ENCODE assay signal across 19 cellular contexts in genomic region chr1:176136891-176137290, GRCh38.
"Had no signal": no experiment of that assay in that cellular context is flagged by ENCODE, and none has a peak within 500 bp of the region (broad histone marks: within the 10 kb centered on the region; RNA-seq: fewer than 3 reads in every experiment).

No MANE protein-coding gene starts in this region.

- H3K27ac Mint-ChIP-seq: endodermal cell, nephron, type B pancreatic cell had no signal

- H3K4me3 Mint-ChIP-seq: endodermal cell, nephron, type B pancreatic cell had no signal

- H3K27me3 ChIP-seq: heart left ventricle, right atrium auricular region, suprapubic skin, thyroid gland had no signal

- H3K4me1 ChIP-seq: right atrium auricular region, suprapubic skin had no signal

- ATAC-seq: heart left ventricle; left lobe of liver; mucosa of descending colon; stimulated activated naive CD8-positive, alpha-beta T cell treated with anti-CD3 and anti-CD28 coated beads, Interleukin-15, Interleukin-2, amounts not matched to agents 100 U/mL and 50 U/mL, for 24 hours had no signal

- H3K4me1 Mint-ChIP-seq: nephron had no signal

- DNase-seq: effector CD4-positive, alpha-beta T cell; endodermal cell; erythroblast; heart left ventricle; hippocampal formation; mammary epithelial cell; mucosa of descending colon; small intestine; stimulated activated CD4-positive, alpha-beta T cell treated with anti-CD3 and anti-CD28 coated beads, Interleukin-12 subunit alpha, Interleukin-12 subunit beta, amount 100 ng/mL, for 4 hours; stimulated activated naive CD8-positive, alpha-beta T cell treated with anti-CD3 and anti-CD28 coated beads, Interleukin-15, Interleukin-2, amounts not matched to agents 100 U/mL and 50 U/mL, for 24 hours; thyroid gland had no signal

- H3K4me3 ChIP-seq: coronary artery, heart left ventricle, mucosa of descending colon, right atrium auricular region, suprapubic skin, thyroid gland had no signal

- FAIRE-seq: endothelial cell of umbilical vein, small intestine, urothelium cell line had no signal

- H3K27me3 Mint-ChIP-seq: type B pancreatic cell had no signal

- H3K27ac ChIP-seq: coronary artery, heart left ventricle, right atrium auricular region, suprapubic skin, thyroid gland had no signal

- H3K36me3 ChIP-seq: thyroid gland had no signal

- H3K9me3 Mint-ChIP-seq: endodermal cell, nephron, type B pancreatic cell had no signal
